In genomic region chr5:55694152-55694830, GRCh38 we compare ENCODE assay signal across 9 cellular contexts. TPM values are rescaled to one million over a fixed set of nuclear protein-coding genes. Genes with fewer than 3 reads are reported as not detected.
DNase-seq lines count a peak whose midpoint lies in the region; ATAC-seq, FAIRE-seq and TF ChIP-seq lines count a peak whose summit lies in the region.
"Had no signal": no experiment of that assay in that cellular context is flagged by ENCODE, and none has a peak within 500 bp of the region (broad histone marks: within the 10 kb centered on the region; RNA-seq: fewer than 3 reads in every experiment).

No MANE protein-coding gene starts in this region.

- BruUV-seq in HepG2 (replicated peaks; lab: Mats Ljungman, UMichigan) = no TSS peak

- peaks cover 32% of the 10 kb centered on the region for H3K4me1 ChIP-seq in HepG2 (ENCODE audit: insufficient read depth, low read length)

- ATAC-seq in activated T-helper 17 cell treated with anti-CD3 and anti-CD28 coated beads, Interleukin-2, amount 50 U/mL, for 72 hours (replicated peaks) = no peak
- peak; percentile 59 for ATAC-seq in HepG2
- ATAC-seq in GM21717 (IDR thresholded peaks at IDR 0.05; ENCODE audit: unreplicated experiment) = no peak
- no peak for ATAC-seq in GM19455 (IDR thresholded peaks at IDR 0.05; ENCODE audit: unreplicated experiment)
- no peak for ATAC-seq in HG03457 (IDR thresholded peaks at IDR 0.05; ENCODE audit: unreplicated experiment)

- TF ChIP-seq POLR2A in HepG2 (IDR thresholded peaks at IDR 0.05; ENCODE audit: insufficient read depth in 1 of 2, low read depth in 2 of 2, low read length in 2 of 2) = no peak

- H2AFZ ChIP-seq in HepG2 (ENCODE audit: low read length) = no peak overlapping the region

- no peaks in the 10 kb centered on the region for H3K79me2 ChIP-seq in HepG2 (ENCODE audit: insufficient read depth, low read length)

- no peak overlapping the region for H3K4me3 ChIP-seq in HepG2 (replicated peaks in 1 of 3; ENCODE audit: insufficient read depth in 1 of 3, low read depth in 2 of 3, low read length in 3 of 3)

- POLR2A ChIA-PET in HepG2 (lab: Yijun Ruan, JAX) = no interaction called here

- no peaks in the 10 kb centered on the region; a peak in 1 of 5 replicates for H3K27me3 ChIP-seq in HepG2 (ENCODE audit: control insufficient read depth in 1 of 2, insufficient read depth in 2 of 2, low read length in 2 of 2)

- H3K4me2 ChIP-seq in HepG2 (ENCODE audit: low read depth, low read length) = no peak overlapping the region

- WGBS in HepG2 (ENCODE audit: low lambda C conversion rate) = 72% methylated on average over 3 of the region's 3 CpGs

- CTCF ChIA-PET in HepG2 (lab: Yijun Ruan, JAX; ENCODE audit: low intra/inter-chr PET ratio, low total read pairs) = interaction anchor here (0.8 to 2.3 kb wide), 3 partner anchors 287 to 369 kb away, joined by 3 to 10 read pairs (median 4); no protein-coding TSS in a partner anchor

- H3K27me3 Mint-ChIP-seq in activated T-helper 17 cell treated with anti-CD3 and anti-CD28 coated beads, Interleukin-2, amount 50 U/mL, for 72 hours = no peaks in the 10 kb centered on the region

- no peaks in the 10 kb centered on the region for H3K9me3 ChIP-seq in HepG2 (ENCODE audit: low read length)

- H3K36me3 ChIP-seq in HepG2 (replicated peaks in 1 of 2; ENCODE audit: control insufficient read depth in 1 of 2, insufficient read depth in 2 of 2, low read length in 2 of 2) = no peaks in the 10 kb centered on the region

- H3K4me3 Mint-ChIP-seq in activated T-helper 17 cell treated with anti-CD3 and anti-CD28 coated beads, Interleukin-2, amount 50 U/mL, for 72 hours = no peak overlapping the region

- no peak overlapping the region for H3K27ac ChIP-seq in HepG2 (ENCODE audit: extremely low read length, insufficient read depth, low read length)

- DNase-seq in EL (peak; percentile 40), Kasumi-1 (lab: John Stamatoyannopoulos, UW) (peak; percentile 54 to 62), HepG2 (ENCODE audit: low spot score) (peak; percentile 34)
- no peak for DNase-seq in activated CD4-positive, alpha-beta T cell treated with anti-CD3 and anti-CD28 coated beads, Interleukin-2, amount 50 U/mL, for 1 hour
- DNase-seq: left cardiac atrium had no signal

- TF ChIP-seq CTCF in HepG2 (CRISPR knock-in tag; IDR thresholded peaks at IDR 0.05) = peak; percentile 71

- no peak overlapping the region for H3K9ac ChIP-seq in HepG2 (ENCODE audit: insufficient read depth, low read depth, low read length)

- no peaks in the 10 kb centered on the region for H4K20me1 ChIP-seq in HepG2 (ENCODE audit: insufficient read depth, low read length)

- in situ Hi-C loops in HepG2 (cut with HindIII; ENCODE audit: extremely low pct_ligation_motif_present, low pct_unique_long_range_greater_than_20kb) = loop anchor here (5.0 to 10.0 kb wide), 3 partner anchors 287 to 522 kb away; partner anchors contain the start of gene CDC20B

- TF ChIP-seq EP300 in HepG2 (IDR thresholded peaks at IDR 0.05; ENCODE audit: low read depth in 2 of 2, low read length in 2 of 2) = no peak
- TF ChIP-seq EP300 in HepG2 (CRISPR knock-in tag; IDR thresholded peaks at IDR 0.05; ENCODE audit: borderline replicate concordance) = no peak

- intact Hi-C loops in HepG2 (cut with micrococcal nuclease; ENCODE audit: unreplicated experiment) = loop anchor here (1.0 to 5.0 kb wide), 3 partner anchors 147 to 467 kb away; partner anchors contain the start of gene MCIDAS

- FAIRE-seq in HepG2 (lab: Jason Lieb, UNC) = peak; percentile 64

- peaks cover 5% of the 10 kb centered on the region for H3K4me1 Mint-ChIP-seq in activated T-helper 17 cell treated with anti-CD3 and anti-CD28 coated beads, Interleukin-2, amount 50 U/mL, for 72 hours

- peak; percentile 40; the same call in 1 of the 2 replicates for TF ChIP-seq RAD21 in HepG2 (CRISPR knock-in tag; IDR thresholded peaks at IDR 0.05)

- H3K36me3 Mint-ChIP-seq in activated T-helper 17 cell treated with anti-CD3 and anti-CD28 coated beads, Interleukin-2, amount 50 U/mL, for 72 hours (ENCODE audit: low read depth) = peaks cover 19% of the 10 kb centered on the region

- peak overlapping the region; percentile 38 for H3K27ac Mint-ChIP-seq in activated T-helper 17 cell treated with anti-CD3 and anti-CD28 coated beads, Interleukin-2, amount 50 U/mL, for 72 hours

- H3K9me3 Mint-ChIP-seq in activated T-helper 17 cell treated with anti-CD3 and anti-CD28 coated beads, Interleukin-2, amount 50 U/mL, for 72 hours = no peaks in the 10 kb centered on the region

TF ChIP-seq in HepG2, 621 proteins besides CTCF, POLR2A, EP300 and RAD21 (continues in another document):
- TF ChIP-seq ZNF574 (CRISPR knock-in tag; IDR thresholded peaks at IDR 0.05) = no peak

RNA-seq across cellular contexts. Expression of gene SLC38A9, which starts 17.8 kb away (rescaled TPM):
- 10 to 100 TPM; 12.5 to 21.7 TPM for total RNA-seq in activated T-helper 17 cell treated with anti-CD3 and anti-CD28 coated beads, Interleukin-2, amount 50 U/mL, for 72 hours
- 26.0 and 36.0 TPM in 2 replicates for total RNA-seq in HepG2 (2016; rRNA removed; fragmentation: Illumina TruSeq; extraction: Trizol)
- total RNA-seq in HepG2 (2016; cell fraction: cytosol; rRNA removed; fragmentation: Illumina TruSeq; extraction: Trizol; ENCODE audit: low read depth) = 13.9 and 17.6 TPM in 2 replicates
- 28.1 and 33.1 TPM in 2 replicates for total RNA-seq in HepG2 (2016; cell fraction: insoluble cytoplasmic fraction; rRNA removed; fragmentation: Illumina TruSeq; extraction: Trizol)
- total RNA-seq in HepG2 (2016; cell fraction: membrane; rRNA removed; fragmentation: Illumina TruSeq; extraction: Trizol) = 10.4 and 15.5 TPM in 2 replicates
- total RNA-seq in HepG2 (2016; cell fraction: nucleus; rRNA removed; fragmentation: Illumina TruSeq; extraction: Trizol) = 43.6 and 44.6 TPM in 2 replicates
- 19.3 and 20.5 TPM in 2 replicates for polyA plus RNA-seq in HepG2 (2011; rRNA removed)
- polyA plus RNA-seq in HepG2 (2011; cell fraction: cytosol; rRNA removed) = 6.9 and 14.9 TPM in 2 replicates
- polyA plus RNA-seq in HepG2 (2011; cell fraction: nucleus; rRNA removed) = 9.3 and 11.2 TPM in 2 replicates
- 14.0 and 18.5 TPM in 2 replicates for polyA plus RNA-seq in HepG2 (2012)
- polyA plus RNA-seq in HepG2 (2016; cell fraction: cytosol; fragmentation: Illumina TruSeq; extraction: Trizol; ENCODE audit: low read depth) = 2.2 TPM in 2 replicates
- polyA plus RNA-seq in HepG2 (2016; cell fraction: insoluble cytoplasmic fraction; fragmentation: Illumina TruSeq; extraction: Trizol; ENCODE audit: low read depth) = 14.8 and 15.5 TPM in 2 replicates
- polyA plus RNA-seq in HepG2 (2016; cell fraction: membrane; fragmentation: Illumina TruSeq; extraction: Trizol; ENCODE audit: low read depth) = 3.5 and 5.0 TPM in 2 replicates
- 27.3 and 35.5 TPM in 2 replicates for polyA plus RNA-seq in HepG2 (2016; cell fraction: nucleus; fragmentation: Illumina TruSeq; extraction: Trizol; ENCODE audit: insufficient read depth, low read depth)
- polyA minus RNA-seq in HepG2 (2011; rRNA and poly(A)+ RNA removed; ENCODE audit: low replicate concordance) = 17.2 and 38.1 TPM in 2 replicates
- polyA minus RNA-seq in HepG2 (2011; cell fraction: cytosol; rRNA and poly(A)+ RNA removed) = 11.3 and 15.0 TPM in 2 replicates
- 60.4 and 66.8 TPM in 2 replicates for polyA minus RNA-seq in HepG2 (2011; cell fraction: nucleus; rRNA and poly(A)+ RNA removed)

RNA-seq across cellular contexts. Expression of gene DDX4, which starts 43.6 kb away (rescaled TPM):
- under 1 TPM in 1 of 2 donors, not detected in 1; 0.26 TPM for total RNA-seq in activated T-helper 17 cell treated with anti-CD3 and anti-CD28 coated beads, Interleukin-2, amount 50 U/mL, for 72 hours
- total RNA-seq in HepG2 (2016; rRNA removed; fragmentation: Illumina TruSeq; extraction: Trizol) = not detected in 2 replicates
- total RNA-seq in HepG2 (2016; cell fraction: cytosol; rRNA removed; fragmentation: Illumina TruSeq; extraction: Trizol; ENCODE audit: low read depth) = not detected in 2 replicates
- total RNA-seq in HepG2 (2016; cell fraction: insoluble cytoplasmic fraction; rRNA removed; fragmentation: Illumina TruSeq; extraction: Trizol) = not detected in 2 replicates
- total RNA-seq in HepG2 (2016; cell fraction: membrane; rRNA removed; fragmentation: Illumina TruSeq; extraction: Trizol) = not detected in 2 replicates
- not detected in 2 replicates for total RNA-seq in HepG2 (2016; cell fraction: nucleus; rRNA removed; fragmentation: Illumina TruSeq; extraction: Trizol)
- 0.05 TPM in 1 of 2 replicates, not detected in the other for polyA plus RNA-seq in HepG2 (2011; rRNA removed)
- not detected in 2 replicates for polyA plus RNA-seq in HepG2 (2011; cell fraction: cytosol; rRNA removed)
- polyA plus RNA-seq in HepG2 (2011; cell fraction: nucleus; rRNA removed) = not detected in 2 replicates
- polyA plus RNA-seq in HepG2 (2012) = not detected in 2 replicates
- not detected in 2 replicates for polyA plus RNA-seq in HepG2 (2016; cell fraction: cytosol; fragmentation: Illumina TruSeq; extraction: Trizol; ENCODE audit: low read depth)
- polyA plus RNA-seq in HepG2 (2016; cell fraction: insoluble cytoplasmic fraction; fragmentation: Illumina TruSeq; extraction: Trizol; ENCODE audit: low read depth) = not detected in 2 replicates
- polyA plus RNA-seq in HepG2 (2016; cell fraction: membrane; fragmentation: Illumina TruSeq; extraction: Trizol; ENCODE audit: low read depth) = not detected in 2 replicates
- not detected in 2 replicates for polyA plus RNA-seq in HepG2 (2016; cell fraction: nucleus; fragmentation: Illumina TruSeq; extraction: Trizol; ENCODE audit: insufficient read depth, low read depth)
- polyA minus RNA-seq in HepG2 (2011; rRNA and poly(A)+ RNA removed; ENCODE audit: low replicate concordance) = not detected in 2 replicates
- polyA minus RNA-seq in HepG2 (2011; cell fraction: cytosol; rRNA and poly(A)+ RNA removed) = not detected in 2 replicates
- not detected in 2 replicates for polyA minus RNA-seq in HepG2 (2011; cell fraction: nucleus; rRNA and poly(A)+ RNA removed)
- total RNA-seq: left cardiac atrium had no signal
